Comparison of ENCODE assay signal across 7 cellular contexts in genomic region chr11:65781152-65781961, GRCh38. TPM values are rescaled to one million over a fixed set of nuclear protein-coding genes. Genes with fewer than 3 reads are reported as not detected.
DNase-seq lines count a peak whose midpoint lies in the region; ATAC-seq and TF ChIP-seq lines count a peak whose summit lies in the region.

No MANE protein-coding gene starts in this region.

- dilution Hi-C loops in IMR-90 (cut with HindIII; ENCODE audit: low sequenced_read_pairs, unreplicated experiment), result no loop called here

- peak overlapping the region; percentile 93 for H2AFZ ChIP-seq in IMR-90 (replicated peaks; ENCODE audit: low read length, poor library complexity)

- ATAC-seq in GM21381 (IDR thresholded peaks at IDR 0.05; ENCODE audit: unreplicated experiment) (peak; percentile 24), IMR-90 (ENCODE audit: low read depth) (peak; percentile 50), GM18873 (IDR thresholded peaks at IDR 0.05; ENCODE audit: low FRiP score, unreplicated experiment) (no peak)

- peak overlapping the region; percentile 69; the same call in 1 of the 2 replicates for H3K4me2 ChIP-seq in IMR-90 (ENCODE audit: low read depth, low read length)

- H2BK20ac ChIP-seq in IMR-90 (ENCODE audit: low read depth, low read length), result no peak overlapping the region

- no peak for TF ChIP-seq EP300 in tibial nerve (IDR thresholded peaks at IDR 0.05)

- H3K9me1 ChIP-seq in IMR-90 (ENCODE audit: insufficient read depth, low read length), result peaks cover 7% of the 10 kb centered on the region

- no peak overlapping the region for H3K4ac ChIP-seq in IMR-90 (ENCODE audit: low read depth, low read length)

- H2BK15ac ChIP-seq in IMR-90 (ENCODE audit: low read depth, low read length), result no peak overlapping the region

- DNase-seq in GDM1 (lab: John Stamatoyannopoulos, UW) (peak; percentile 40), IMR-90 (no peak), cerebellum (ENCODE audit: low spot score) (peak; percentile 60), lower leg skin (ENCODE audit: low spot score in 2 of 2) (peak in 1 of 2 donors; percentile 94), tibial nerve (ENCODE audit: low spot score in 2 of 2) (no peak)

- H4K91ac ChIP-seq in IMR-90 (ENCODE audit: insufficient read depth, low read depth, low read length), result no peak overlapping the region

- no peak overlapping the region for H3K27ac ChIP-seq in IMR-90 (ENCODE audit: insufficient read depth, low read length)
- H3K27ac ChIP-seq in tibial nerve, result peak overlapping the region in 3 of 4 donors; percentile 74 to 89 (median 77)

- TF ChIP-seq CTCF in IMR-90 (conservative IDR thresholded peaks at IDR 0.05; ENCODE audit: low read depth, low read length) (peak; percentile 35), lower leg skin (IDR thresholded peaks at IDR 0.05) (no peak), tibial nerve (IDR thresholded peaks at IDR 0.05) (peak; percentile 14 to 72 (median 57))

- no peak overlapping the region for H3K18ac ChIP-seq in IMR-90 (ENCODE audit: low read depth, low read length)

- no peak overlapping the region for H4K5ac ChIP-seq in IMR-90 (ENCODE audit: low read depth, low read length)

- H2BK5ac ChIP-seq in IMR-90 (ENCODE audit: low read depth, low read length, poor library complexity, severe bottlenecking), result no peak overlapping the region

- peaks cover 20% of the 10 kb centered on the region for H4K20me1 ChIP-seq in IMR-90 (ENCODE audit: insufficient read depth, low read length)

- H3K4me1 ChIP-seq in IMR-90 (ENCODE audit: control insufficient read depth, insufficient read depth, low read length), result peaks cover 3% of the 10 kb centered on the region; the same call in 1 of the 2 replicates
- peaks cover 0 to 33% (median 16%) of the 10 kb centered on the region in 4 donors for H3K4me1 ChIP-seq in tibial nerve

- BruUV-seq in IMR-90 (replicated peaks; lab: Mats Ljungman, UMichigan), result no TSS peak

- no peak overlapping the region for H3K9ac ChIP-seq in IMR-90 (ENCODE audit: low read depth, low read length)

- H3K36me3 ChIP-seq in IMR-90 (ENCODE audit: control insufficient read depth, insufficient read depth, low read length), result peaks cover 21% of the 10 kb centered on the region; the same call in 1 of the 2 replicates
- H3K36me3 ChIP-seq in tibial nerve, result peaks cover 0 to 30% (median 0%) of the 10 kb centered on the region in 3 donors

- H4K8ac ChIP-seq in IMR-90 (ENCODE audit: low read depth in 2 of 2, low read length in 2 of 2), result no peak overlapping the region; a peak in 1 of 4 replicates

- POLR2A ChIA-PET in IMR-90 (lab: Charles Lee; ENCODE audit: unreplicated experiment), result no interaction called here

- 26% methylated on average over 45 of the region's 83 CpGs; no CpG with 5 or more reads in 1 of the 2 experiments for WGBS in IMR-90 (ENCODE audit: extremely low coverage in 2 of 2, insufficient read length in 1 of 2), 2 experiments
- 6 to 13% methylated on average over 26 to 76 of the region's 83 CpGs for WGBS in lower leg skin, 2 donors
- 19 to 21% methylated on average over 33 to 39 of the region's 83 CpGs for WGBS in tibial nerve, 2 donors

- TF ChIP-seq POLR2A in IMR-90 (IDR thresholded peaks at IDR 0.05; ENCODE audit: low read depth, low read length) (no peak), lower leg skin (IDR thresholded peaks at IDR 0.05) (no peak), tibial nerve (IDR thresholded peaks at IDR 0.05) (no peak)

- no peak overlapping the region for H3K23ac ChIP-seq in IMR-90 (ENCODE audit: low read depth, low read length)

- H2BK120ac ChIP-seq in IMR-90 (ENCODE audit: low read depth, low read length), result no peak overlapping the region

- in situ Hi-C loops in IMR-90 (cut with MboI; ENCODE audit: low sequenced_read_pairs), result no loop called here

- H3K14ac ChIP-seq in IMR-90 (replicated peaks; ENCODE audit: low read depth, low read length), result no peak overlapping the region

- CTCF ChIA-PET in IMR-90 (lab: Yijun Ruan, JAX), result interaction anchor here (0.9 kb wide), 1 partner anchor 12 kb away, joined by 3 read pairs; no protein-coding TSS in a partner anchor

- H3K27me3 ChIP-seq in IMR-90 (ENCODE audit: control insufficient read depth, insufficient read depth, low read length) (peaks cover 32% of the 10 kb centered on the region), tibial nerve (peaks cover 0 to 18% of the 10 kb centered on the region in 2 donors)

- no peak overlapping the region for H2AK5ac ChIP-seq in IMR-90 (ENCODE audit: low read depth, low read length)

- H2AK9ac ChIP-seq in IMR-90 (replicated peaks; ENCODE audit: low read depth, low read length, poor library complexity), result no peak overlapping the region

- intact Hi-C loops in IMR-90 (cut with micrococcal nuclease) (loop anchor here (5.0 kb wide), 2 partner anchors 69 to 206 kb away; partner anchors contain the start of gene KAT5), lower leg skin (cut with DNase I; ENCODE audit: low total_unique reads) (no loop called here)

- no peak overlapping the region for H3K56ac ChIP-seq in IMR-90 (ENCODE audit: extremely low read depth, insufficient read depth, low read length)

- H3K9me3 ChIP-seq in IMR-90 (ENCODE audit: control insufficient read depth, insufficient read depth, low read length) (no peaks in the 10 kb centered on the region; the same call in 1 of the 2 replicates), tibial nerve (no peaks in the 10 kb centered on the region)

- H3K4me3 ChIP-seq in IMR-90 (ENCODE audit: insufficient read depth, low read depth, low read length) (peak overlapping the region; percentile 80), lower leg skin (ENCODE audit: low read depth, poor library complexity, severe bottlenecking) (peak overlapping the region; percentile 12), tibial nerve (peak overlapping the region; percentile 28 to 95 (median 92))

- H3K79me1 ChIP-seq in IMR-90 (ENCODE audit: low read depth in 1 of 2, low read length in 2 of 2), result peaks cover 21 to 36% of the 10 kb centered on the region in 2 experiments; a peak in 3 of 4 replicates

- TF ChIP-seq RAD21 in IMR-90 (IDR thresholded peaks at IDR 0.05; ENCODE audit: low read length), result no peak

TF ChIP-seq in IMR-90, 13 proteins besides CTCF, POLR2A, EP300 and RAD21:
- TF ChIP-seq ELK1 (IDR thresholded peaks at IDR 0.05; ENCODE audit: borderline replicate concordance, low read depth, low read length) (no peak), RFX5 (IDR thresholded peaks at IDR 0.05; ENCODE audit: low read depth, low read length) (no peak), RCOR1 (IDR thresholded peaks at IDR 0.05; ENCODE audit: insufficient replicate concordance, low read length) (no peak)

RNA-seq across cellular contexts. Expression of gene AP5B1, which starts 0.6 kb away (rescaled TPM):
- total RNA-seq in IMR-90 (2012; rRNA removed), result 2.2 and 2.5 TPM in 2 replicates
- 5.0 and 6.0 TPM in 2 replicates for polyA plus RNA-seq in IMR-90 (2012; rRNA removed)
- 3.1 and 5.0 TPM in 2 replicates for polyA plus RNA-seq in IMR-90 (2012; cell fraction: cytosol; rRNA removed)
- polyA plus RNA-seq in IMR-90 (2012; cell fraction: nucleus; rRNA removed; ENCODE audit: low replicate concordance), result 9.2 and 20.1 TPM in 2 replicates
- 5.7 TPM for total RNA-seq in cerebellum
- 10 to 100 TPM; 32.2 to 44.3 (median 39.7) TPM for total RNA-seq in lower leg skin
- total RNA-seq in tibial nerve, result 10 to 100 TPM; 12.7 to 27.5 (median 18.8) TPM

RNA-seq across cellular contexts. Expression of gene OVOL1, which starts 5.5 kb away (rescaled TPM):
- total RNA-seq in IMR-90 (2012; rRNA removed) (not detected in 2 replicates), cerebellum (0.73 TPM), lower leg skin (100 to 1,000 TPM in 2 of 4 donors, 10 to 100 TPM in 2; 74.8 to 159 (median 105) TPM), tibial nerve (not detected)
- not detected in 2 replicates for polyA plus RNA-seq in IMR-90 (2012; rRNA removed)
- polyA plus RNA-seq in IMR-90 (2012; cell fraction: cytosol; rRNA removed), result not detected in 2 replicates
- polyA plus RNA-seq in IMR-90 (2012; cell fraction: nucleus; rRNA removed; ENCODE audit: low replicate concordance), result not detected in 2 replicates

RNA-seq across cellular contexts. Expression of gene SNX32, which starts 52.4 kb away (rescaled TPM):
- total RNA-seq in IMR-90 (2012; rRNA removed) (0.36 TPM in 1 of 2 replicates, not detected in the other), cerebellum (4.9 TPM), lower leg skin (under 1 TPM; 0.21 to 0.99 (median 0.67) TPM), tibial nerve (1 to 10 TPM in 2 of 4 donors, under 1 TPM in 1, not detected in 1; 0.78 to 2.5 (median 1.5) TPM)
- 0.69 and 0.79 TPM in 2 replicates for polyA plus RNA-seq in IMR-90 (2012; rRNA removed)
- 0.08 and 0.46 TPM in 2 replicates for polyA plus RNA-seq in IMR-90 (2012; cell fraction: cytosol; rRNA removed)
- 5.7 and 6.5 TPM in 2 replicates for polyA plus RNA-seq in IMR-90 (2012; cell fraction: nucleus; rRNA removed; ENCODE audit: low replicate concordance)

Comparison
In these comparisons a context has a peak if more than half of its experiments do, and no peak if none do; other contexts are left out.
1. DNase-seq: peak in GDM1 (single experiment) and cerebellum (single experiment); none in IMR-90 (single experiment) and tibial nerve (0 of 2).
2. H3K4me3 ChIP-seq: peak in every context shown above with its lines; median percentile 92 in tibial nerve; 80 in IMR-90; 12 in lower leg skin.
3. CTCF ChIP-seq: peak in IMR-90 (single experiment) and tibial nerve (5 of 5); none in lower leg skin (0 of 3).
4. RNA of gene OVOL1, which starts 5.5 kb away (total RNA-seq): 74.8 to 159 TPM in lower leg skin; 0.73 TPM in cerebellum (single experiment), not detected in IMR-90 and not detected in tibial nerve; every median in the first group is over 10 times any median in the second.